ENCODE assay signal across 14 cellular contexts in genomic region chr2:86243950-86244733, GRCh38. TPM values are rescaled to one million over a fixed set of nuclear protein-coding genes. Genes with fewer than 3 reads are reported as not detected.
DNase-seq lines count a peak whose midpoint lies in the region; ATAC-seq and TF ChIP-seq lines count a peak whose summit lies in the region.
"Had no signal": no experiment of that assay in that cellular context is flagged by ENCODE, and none has a peak within 500 bp of the region (broad histone marks: within the 10 kb centered on the region; RNA-seq: fewer than 3 reads in every experiment).

No MANE protein-coding gene starts in this region.

- H3K4me1 ChIP-seq in BLaER1 treated with 17β-estradiol and CSF1 and Interleukin-3, amounts not matched to agents 10 nM and 100 nM = peaks cover 19 to 32% (median 26%) of the 10 kb centered on the region in 10 experiments
- H3K4me1 ChIP-seq in right atrium auricular region = peaks cover 0 to 17% of the 10 kb centered on the region in 2 donors

- TF ChIP-seq CTCF in right atrium auricular region (IDR thresholded peaks at IDR 0.05) = no peak

- peaks cover 41 to 57% (median 53%) of the 10 kb centered on the region in 11 experiments for H3K27me3 ChIP-seq in BLaER1 treated with 17β-estradiol and CSF1 and Interleukin-3, amounts not matched to agents 10 nM and 100 nM
- no peaks in the 10 kb centered on the region for H3K27me3 ChIP-seq in right atrium auricular region

- H4K20me1 ChIP-seq in BLaER1 treated with 17β-estradiol and CSF1 and Interleukin-3, amounts not matched to agents 10 nM and 100 nM = peaks cover 0 to 41% (median 25%) of the 10 kb centered on the region in 11 experiments; a peak in 15 of 22 replicates

- H3K27ac ChIP-seq in BLaER1 treated with 17β-estradiol and CSF1 and Interleukin-3, amounts not matched to agents 10 nM and 100 nM = no peak overlapping the region
- no peak overlapping the region for H3K27ac ChIP-seq in right atrium auricular region

- ATAC-seq in GM21529 (IDR thresholded peaks at IDR 0.05; ENCODE audit: unreplicated experiment) = peak; percentile 48
- ATAC-seq: left ventricle myocardium superior had no signal

- DNase-seq in NOMO-1 treated with dmso at 0.1 percent for 144 hours (lab: John Stamatoyannopoulos, UW; ENCODE audit: unreplicated experiment) = peak; percentile 30
- DNase-seq in kidney glomerular epithelial cell (lab: John Stamatoyannopoulos, UW) = peak; percentile 9
- DNase-seq in hepatic stellate cell (ENCODE audit: low spot score) = no peak
- DNase-seq in COLO829 (ENCODE audit: low spot score) = no peak
- no peak for DNase-seq in right atrium auricular region (ENCODE audit: low spot score)
- DNase-seq in DMS114 treated with DMSO at 0.1 percent for 48 hours (lab: John Stamatoyannopoulos, UW; ENCODE audit: unreplicated experiment) = no peak
- DNase-seq: activated naive CD8-positive, alpha-beta T cell treated with anti-CD3 and anti-CD28 coated beads, Interleukin-2, amount 10 ng/mL, durations not matched to agents 7 days and 5 days; left ventricle myocardium superior; NCI-H1105; NCI-H526 treated with DMSO at 0.1 percent for 48 hours; nucleus accumbens; stimulated activated naive CD4-positive, alpha-beta T cell treated with Interleukin-2 at 50 U/mL for 16 hours had no signal

- H3K9ac ChIP-seq in BLaER1 treated with 17β-estradiol and CSF1 and Interleukin-3, amounts not matched to agents 10 nM and 100 nM = no peak overlapping the region

- H3K4me2 ChIP-seq in BLaER1 treated with 17β-estradiol and CSF1 and Interleukin-3, amounts not matched to agents 10 nM and 100 nM = peak overlapping the region; percentile 6 to 60 (median 27); a peak in 16 of 22 replicates

- no peak overlapping the region for H3K4me3 ChIP-seq in BLaER1 treated with 17β-estradiol and CSF1 and Interleukin-3, amounts not matched to agents 10 nM and 100 nM
- H3K4me3 ChIP-seq in right atrium auricular region = no peak overlapping the region

- no peaks in the 10 kb centered on the region for H3K36me3 ChIP-seq in BLaER1 treated with 17β-estradiol and CSF1 and Interleukin-3, amounts not matched to agents 10 nM and 100 nM
- no peaks in the 10 kb centered on the region for H3K36me3 ChIP-seq in right atrium auricular region

- no peaks in the 10 kb centered on the region for H3K9me3 ChIP-seq in BLaER1 treated with 17β-estradiol and CSF1 and Interleukin-3, amounts not matched to agents 10 nM and 100 nM (replicated peaks in 1 of 11)
- no peaks in the 10 kb centered on the region for H3K9me3 ChIP-seq in right atrium auricular region

RNA-seq across cellular contexts. Expression of gene MRPL35, which starts 44.9 kb away (rescaled TPM):
- total RNA-seq in right atrium auricular region = 10 to 100 TPM; 36.0 to 53.5 TPM

RNA-seq across cellular contexts. Expression of gene IMMT, which starts 48.9 kb away (rescaled TPM):
- 100 to 1,000 TPM; 104 to 177 TPM for total RNA-seq in right atrium auricular region

Comparison
In these comparisons a context has a peak if more than half of its experiments do, and no peak if none do; other contexts are left out.
1. DNase-seq: peak in NOMO-1 treated with dmso at 0.1 percent for 144 hours (single experiment) and kidney glomerular epithelial cell (single experiment); none in hepatic stellate cell (single experiment), COLO829 (single experiment), right atrium auricular region (single experiment) and DMS114 treated with DMSO at 0.1 percent for 48 hours (single experiment).